1 cellular context compared by ENCODE assay signal in genomic region chr6:53090576-53090975, GRCh38.
TF ChIP-seq lines count a peak whose summit lies in the region.

No MANE protein-coding gene starts in this region.

TF ChIP-seq in IMR-90, 13 proteins besides CTCF, POLR2A, EP300 and RAD21:
- TF ChIP-seq RCOR1 (IDR thresholded peaks at IDR 0.05; ENCODE audit: insufficient replicate concordance, low read length), result no peak
- TF ChIP-seq ELK1 (IDR thresholded peaks at IDR 0.05; ENCODE audit: borderline replicate concordance, low read depth, low read length), result no peak
- TF ChIP-seq RFX5 (IDR thresholded peaks at IDR 0.05; ENCODE audit: low read depth, low read length), result no peak
- TF ChIP-seq USF2 (IDR thresholded peaks at IDR 0.05; ENCODE audit: low read depth, low read length), result no peak
- TF ChIP-seq MAFK (IDR thresholded peaks at IDR 0.05; ENCODE audit: low read depth, low read length), result no peak
- no peak for TF ChIP-seq NFE2L2 (IDR thresholded peaks at IDR 0.05; ENCODE audit: low read depth, low read length)
- no peak for TF ChIP-seq MAZ (IDR thresholded peaks at IDR 0.05; ENCODE audit: borderline replicate concordance, low read depth, low read length)
- no peak for TF ChIP-seq CHD1 (IDR thresholded peaks at IDR 0.05; ENCODE audit: low read depth, low read length)
- no peak for TF ChIP-seq SMC3 (IDR thresholded peaks at IDR 0.05; ENCODE audit: low read depth, low read length)
- TF ChIP-seq CEBPB (IDR thresholded peaks at IDR 0.05; ENCODE audit: low read depth, low read length), result no peak
